Comparison of ENCODE assay signal across 8 cellular contexts in genomic region chr1:16888806-16889178, GRCh38. TPM values are rescaled to one million over a fixed set of nuclear protein-coding genes. Genes with fewer than 3 reads are reported as not detected.
DNase-seq lines count a peak whose midpoint lies in the region; ATAC-seq, FAIRE-seq and TF ChIP-seq lines count a peak whose summit lies in the region.

No MANE protein-coding gene starts in this region.

- no peak for DNase-seq in GM19239 (ENCODE audit: insufficient read length, low spot score)
- DNase-seq in activated T-helper 2 cell treated with anti-CD3 and anti-CD28 coated beads, Interferon-gamma antibody, Interleukin-2, Interleukin-4, amounts not matched to agents 10 μg/mL and 5 μg/mL and 100 μg/mL, durations not matched to agents 14 hours and 24 hours and 36 hours (ENCODE audit: low spot score): no peak
- no peak for DNase-seq in hepatocyte (ENCODE audit: low spot score)
- no peak for DNase-seq in GOT3 (lab: John Stamatoyannopoulos, UW)
- no peak for DNase-seq in NCI-H1092 (lab: John Stamatoyannopoulos, UW)
- DNase-seq in RPMI8226: no peak

- H2AFZ ChIP-seq in hepatocyte: peak overlapping the region; percentile 89

- H3K27ac Mint-ChIP-seq in activated T-helper 2 cell treated with anti-CD3 and anti-CD28 coated beads, Interferon-gamma antibody, Interleukin-2, Interleukin-4, amounts not matched to agents 10 μg/mL and 5 μg/mL and 100 μg/mL, durations not matched to agents 14 hours and 24 hours and 36 hours: no peak overlapping the region

- no peaks in the 10 kb centered on the region for H3K9me3 Mint-ChIP-seq in activated T-helper 2 cell treated with anti-CD3 and anti-CD28 coated beads, Interferon-gamma antibody, Interleukin-2, Interleukin-4, amounts not matched to agents 10 μg/mL and 5 μg/mL and 100 μg/mL, durations not matched to agents 14 hours and 24 hours and 36 hours

- no peaks in the 10 kb centered on the region for H3K4me1 ChIP-seq in hepatocyte (ENCODE audit: insufficient read depth)

- no peaks in the 10 kb centered on the region for H3K79me2 ChIP-seq in hepatocyte

- no peak for TF ChIP-seq CTCF in hepatocyte (IDR thresholded peaks at IDR 0.05; ENCODE audit: poor library complexity)

- H3K36me3 Mint-ChIP-seq in activated T-helper 2 cell treated with anti-CD3 and anti-CD28 coated beads, Interferon-gamma antibody, Interleukin-2, Interleukin-4, amounts not matched to agents 10 μg/mL and 5 μg/mL and 100 μg/mL, durations not matched to agents 14 hours and 24 hours and 36 hours (ENCODE audit: low read depth): no peaks in the 10 kb centered on the region

- H4K20me1 ChIP-seq in hepatocyte (ENCODE audit: insufficient read depth, poor library complexity, severe bottlenecking): no peaks in the 10 kb centered on the region

- no peaks in the 10 kb centered on the region for H3K9me3 ChIP-seq in hepatocyte (ENCODE audit: low read depth)

- no peak for ATAC-seq in GM18858 (IDR thresholded peaks at IDR 0.05; ENCODE audit: unreplicated experiment)

- peak overlapping the region; percentile 92 for H3K27ac ChIP-seq in hepatocyte
- H3K27ac ChIP-seq in skin epidermis: peak overlapping the region; percentile 54 to 92 (median 87)

- peak overlapping the region; percentile 82 for H3K4me2 ChIP-seq in hepatocyte

- H3K4me3 Mint-ChIP-seq in activated T-helper 2 cell treated with anti-CD3 and anti-CD28 coated beads, Interferon-gamma antibody, Interleukin-2, Interleukin-4, amounts not matched to agents 10 μg/mL and 5 μg/mL and 100 μg/mL, durations not matched to agents 14 hours and 24 hours and 36 hours (ENCODE audit: low read depth): peak overlapping the region; percentile 81

- H3K27me3 Mint-ChIP-seq in activated T-helper 2 cell treated with anti-CD3 and anti-CD28 coated beads, Interferon-gamma antibody, Interleukin-2, Interleukin-4, amounts not matched to agents 10 μg/mL and 5 μg/mL and 100 μg/mL, durations not matched to agents 14 hours and 24 hours and 36 hours (ENCODE audit: low read depth): peaks cover 78% of the 10 kb centered on the region

- intact Hi-C loops in activated T-helper 2 cell treated with anti-CD3 and anti-CD28 coated beads, Interferon-gamma antibody, Interleukin-2, Interleukin-4, amounts not matched to agents 10 μg/mL and 5 μg/mL and 100 μg/mL, durations not matched to agents 14 hours and 24 hours and 36 hours (cut with micrococcal nuclease): no loop called here

- H3K27me3 ChIP-seq in hepatocyte: no peaks in the 10 kb centered on the region

- FAIRE-seq in GM19239 (lab: Jason Lieb, UNC): peak; percentile 80

- H3K4me3 ChIP-seq in hepatocyte: peak overlapping the region; percentile 38
- H3K4me3 ChIP-seq in skin epidermis: peak overlapping the region; percentile 40 to 64 (median 51)

- WGBS in hepatocyte (ENCODE audit: low lambda C conversion rate, missing lambda C conversion rate): 48% methylated on average over 20 of the region's 20 CpGs

- H3K4me1 Mint-ChIP-seq in activated T-helper 2 cell treated with anti-CD3 and anti-CD28 coated beads, Interferon-gamma antibody, Interleukin-2, Interleukin-4, amounts not matched to agents 10 μg/mL and 5 μg/mL and 100 μg/mL, durations not matched to agents 14 hours and 24 hours and 36 hours (ENCODE audit: low read depth): peaks cover 8% of the 10 kb centered on the region

- no peaks in the 10 kb centered on the region for H3K36me3 ChIP-seq in hepatocyte (replicated peaks; ENCODE audit: insufficient read depth, low read depth)

- H3K9me2 ChIP-seq in hepatocyte (replicated peaks; ENCODE audit: insufficient read depth): no peaks in the 10 kb centered on the region

RNA-seq across cellular contexts. Expression of gene RNU1-2, which starts 7.0 kb away (rescaled TPM):
- total RNA-seq in activated T-helper 2 cell treated with anti-CD3 and anti-CD28 coated beads, Interferon-gamma antibody, Interleukin-2, Interleukin-4, amounts not matched to agents 10 μg/mL and 5 μg/mL and 100 μg/mL, durations not matched to agents 14 hours and 24 hours and 36 hours: 2,033 and 2,369 TPM in 2 replicates
- total RNA-seq in hepatocyte: under 0.01 TPM in 2 replicates
- not detected in 2 replicates for polyA plus RNA-seq in hepatocyte

RNA-seq across cellular contexts. Expression of gene CROCC, which starts 32.9 kb away (rescaled TPM):
- 25.7 and 28.6 TPM in 2 replicates for total RNA-seq in activated T-helper 2 cell treated with anti-CD3 and anti-CD28 coated beads, Interferon-gamma antibody, Interleukin-2, Interleukin-4, amounts not matched to agents 10 μg/mL and 5 μg/mL and 100 μg/mL, durations not matched to agents 14 hours and 24 hours and 36 hours
- 21.9 and 22.2 TPM in 2 replicates for total RNA-seq in hepatocyte
- polyA plus RNA-seq in hepatocyte: 23.0 and 23.6 TPM in 2 replicates

Comparison
In these comparisons a context has a peak if more than half of its experiments do, and no peak if none do; other contexts are left out.
1. RNA of gene RNU1-2, which starts 7.0 kb away (total RNA-seq): 2,033 to 2,369 TPM in activated T-helper 2 cell treated with anti-CD3 and anti-CD28 coated beads, Interferon-gamma antibody, Interleukin-2, Interleukin-4, amounts not matched to agents 10 μg/mL and 5 μg/mL and 100 μg/mL, durations not matched to agents 14 hours and 24 hours and 36 hours; under 0.01 TPM in hepatocyte; every median in the first group is over 1,000 times any median in the second.